Comparison of ENCODE assay signal across 18 cellular contexts in the genomic region with DNA sequence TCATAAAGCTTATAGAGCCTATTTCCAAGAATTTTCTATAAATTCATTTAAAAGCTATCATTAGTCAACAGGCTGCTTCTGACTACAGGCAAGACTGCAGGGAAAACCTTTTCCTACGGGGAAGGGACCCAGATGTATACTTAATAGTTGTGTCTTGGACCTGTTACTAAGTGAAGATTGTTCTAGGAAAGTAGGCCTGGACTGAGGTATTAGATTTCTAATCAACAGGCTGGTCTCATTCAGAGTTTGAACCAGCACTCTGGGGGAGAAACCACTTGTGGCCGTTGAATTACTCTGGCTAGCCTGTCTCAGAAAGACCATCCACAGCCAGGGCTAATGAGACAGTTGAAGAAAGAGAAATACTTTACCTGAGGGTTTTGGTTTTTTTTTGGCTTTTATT.
DNase-seq lines count a peak whose midpoint lies in the region; ATAC-seq, FAIRE-seq and TF ChIP-seq lines count a peak whose summit lies in the region.
"Had no signal": no experiment of that assay in that cellular context is flagged by ENCODE, and none has a peak within 500 bp of the region (broad histone marks: within the 10 kb centered on the region; RNA-seq: fewer than 3 reads in every experiment).

No MANE protein-coding gene starts in this region.

- H3K9me3 ChIP-seq in A549 (no peaks in the 10 kb centered on the region), Caco-2 (no peaks in the 10 kb centered on the region), hepatocyte (ENCODE audit: low read depth) (no peaks in the 10 kb centered on the region), mesenchymal stem cell (ENCODE audit: control insufficient read depth, low read length) (no peaks in the 10 kb centered on the region), heart left ventricle (no peaks in the 10 kb centered on the region)

- peaks cover 65% of the 10 kb centered on the region for H3K4me1 ChIP-seq in A549
- H3K4me1 ChIP-seq in Caco-2, result peaks cover 56% of the 10 kb centered on the region
- peaks cover 19% of the 10 kb centered on the region for H3K4me1 ChIP-seq in hepatocyte (ENCODE audit: insufficient read depth)
- H3K4me1 ChIP-seq in mesenchymal stem cell (ENCODE audit: control insufficient read depth, insufficient read depth, low read depth, low read length), result peaks cover 3% of the 10 kb centered on the region
- H3K4me1 ChIP-seq in heart left ventricle, result peaks cover 0 to 7% (median 0%) of the 10 kb centered on the region in 12 donors

- peak overlapping the region; percentile 100 for H3K27ac Mint-ChIP-seq in Caco-2 (ENCODE audit: unreplicated experiment)
- H3K27ac Mint-ChIP-seq: B cell had no signal

- H3K36me3 ChIP-seq in Caco-2 (ENCODE audit: control insufficient read depth, insufficient read depth, low read length) (peaks cover 2% of the 10 kb centered on the region; the same call in 1 of the 2 replicates), hepatocyte (replicated peaks; ENCODE audit: insufficient read depth, low read depth) (no peaks in the 10 kb centered on the region), mesenchymal stem cell (ENCODE audit: control insufficient read depth in 1 of 2, insufficient read depth in 2 of 2, low read depth in 1 of 2, low read length in 2 of 2) (peaks cover 0 to 53% of the 10 kb centered on the region in 2 experiments), heart left ventricle (peaks cover 0 to 48% (median 33%) of the 10 kb centered on the region in 9 donors)

- ATAC-seq in A549 (no peak), heart left ventricle (no peak)

- POLR2A ChIA-PET in A549 (lab: Yijun Ruan, JAX) (no interaction called here), Caco-2 (lab: Charles Lee) (no interaction called here)

- H3K79me1 ChIP-seq in mesenchymal stem cell (replicated peaks; ENCODE audit: low read length, poor library complexity, severe bottlenecking), result no peaks in the 10 kb centered on the region

- H3K79me2 ChIP-seq in hepatocyte, result no peaks in the 10 kb centered on the region

- no peak overlapping the region for H3K9ac ChIP-seq in mesenchymal stem cell (ENCODE audit: low read length)

- no peak for TF ChIP-seq CTCF in A549 (IDR thresholded peaks at IDR 0.05)
- TF ChIP-seq CTCF in Caco-2 (IDR thresholded peaks at IDR 0.05; ENCODE audit: insufficient read depth in 1 of 2, low read depth in 1 of 2, low read length in 1 of 2, severe bottlenecking in 1 of 2, unreplicated experiment in 1 of 2), result no peak
- TF ChIP-seq CTCF in hepatocyte (IDR thresholded peaks at IDR 0.05; ENCODE audit: poor library complexity), result no peak
- TF ChIP-seq CTCF in heart left ventricle (IDR thresholded peaks at IDR 0.05), result no peak

- TSS peak; percentile 92 for BruUV-seq in Caco-2 (replicated peaks; lab: Mats Ljungman, UMichigan)

- H3K27me3 Mint-ChIP-seq in Caco-2 (ENCODE audit: insufficient read depth, unreplicated experiment), result no peaks in the 10 kb centered on the region
- H3K27me3 Mint-ChIP-seq: B cell; CD4-positive, CD25-positive, alpha-beta regulatory T cell had no signal

- no peak overlapping the region for H2AFZ ChIP-seq in hepatocyte
- no peak overlapping the region for H2AFZ ChIP-seq in mesenchymal stem cell (ENCODE audit: low read depth, low read length)

- DNase-seq in A549 (ENCODE audit: low read depth in 1 of 2, low spot score in 1 of 2), result no peak
- DNase-seq in Caco-2, result no peak
- DNase-seq in hepatocyte (ENCODE audit: low spot score), result no peak
- no peak for DNase-seq in mesenchymal stem cell
- DNase-seq in stimulated activated naive CD4-positive, alpha-beta T cell treated with Interleukin-2 at 50 U/mL for 16 hours (lab: John Stamatoyannopoulos, UW), result no peak
- DNase-seq in heart left ventricle, result no peak
- no peak for DNase-seq in SW480 (ENCODE audit: low spot score)
- DNase-seq: CD4-positive, CD25-positive, alpha-beta regulatory T cell; DMS79 treated with DMSO at 0.1 percent for 48 hours; HCEC 1CT; NCI-H1417 treated with DMSO at 0.1 percent for 48 hours; NCI-H1930; NCI-H2171 treated with DMSO at 0.1 percent for 48 hours; NCI-H446 treated with DMSO at 0.1 percent for 48 hours; NK-92 treated with Interleukin-12 subunit alpha and Interleukin-12 subunit beta, amount 100 ng/mL, for 24 hours; RPMI8226; SIG-M5 had no signal

- 63% methylated on average over 2 of the region's 2 CpGs for WGBS in A549 (ENCODE audit: missing lambda C conversion rate)
- 68% methylated on average over 2 of the region's 2 CpGs for WGBS in hepatocyte (ENCODE audit: low lambda C conversion rate, missing lambda C conversion rate)
- WGBS in mesenchymal stem cell, result 97% methylated on average over 2 of the region's 2 CpGs
- WGBS in heart left ventricle, 4 donors, result 68 to 86% (median 79%) methylated on average over 2 of the region's 2 CpGs

- no peak for TF ChIP-seq RAD21 in A549 (conservative IDR thresholded peaks at IDR 0.05 in 1 of 2, IDR thresholded peaks at IDR 0.05 in 1 of 2)

- TF ChIP-seq EP300 in A549 (IDR thresholded peaks at IDR 0.05), result no peak

- H4K8ac ChIP-seq in mesenchymal stem cell (ENCODE audit: low read length), result no peak overlapping the region

- H3K27me3 ChIP-seq in Caco-2 (replicated peaks; ENCODE audit: control insufficient read depth, insufficient read depth, low read length), result no peaks in the 10 kb centered on the region
- H3K27me3 ChIP-seq in hepatocyte, result no peaks in the 10 kb centered on the region
- no peaks in the 10 kb centered on the region for H3K27me3 ChIP-seq in mesenchymal stem cell (ENCODE audit: control insufficient read depth in 1 of 2, insufficient read depth in 1 of 2, low read length in 2 of 2)
- no peaks in the 10 kb centered on the region for H3K27me3 ChIP-seq in heart left ventricle

- H2AK5ac ChIP-seq in mesenchymal stem cell (ENCODE audit: low read length, severe bottlenecking), result no peak overlapping the region

- H3K4me3 ChIP-seq in A549 (no peak overlapping the region), Caco-2 (ENCODE audit: low read depth, low read length) (no peak overlapping the region), hepatocyte (no peak overlapping the region), mesenchymal stem cell (ENCODE audit: insufficient read depth in 1 of 2, low read depth in 1 of 2, low read length in 2 of 2) (no peak overlapping the region), heart left ventricle (no peak overlapping the region)

- H3K4me3 Mint-ChIP-seq in Caco-2 (ENCODE audit: unreplicated experiment), result peak overlapping the region; percentile 67
- H3K4me3 Mint-ChIP-seq: B cell had no signal

- no peak overlapping the region for H2BK12ac ChIP-seq in mesenchymal stem cell (ENCODE audit: low read length in 2 of 2)

- H3K36me3 Mint-ChIP-seq in Caco-2 (ENCODE audit: insufficient read depth, unreplicated experiment), result peaks cover 89% of the 10 kb centered on the region

- H3K4me2 ChIP-seq in A549, result peak overlapping the region; percentile 63
- peak overlapping the region; percentile 9 for H3K4me2 ChIP-seq in hepatocyte
- H3K4me2 ChIP-seq in mesenchymal stem cell (ENCODE audit: low read length, poor library complexity, severe bottlenecking), result no peak overlapping the region

- no peaks in the 10 kb centered on the region for H3K9me3 Mint-ChIP-seq in Caco-2 (ENCODE audit: unreplicated experiment)
- H3K9me3 Mint-ChIP-seq: CD4-positive, CD25-positive, alpha-beta regulatory T cell had no signal

- intact Hi-C loops in Caco-2 (cut with micrococcal nuclease; ENCODE audit: unreplicated experiment) (loop anchor here (1.0 to 10.0 kb wide), 6 partner anchors 138 to 910 kb away; partner anchors contain the start of gene SLC38A9), heart left ventricle (cut with DNase I) (loop anchor here in 7 of 10 donors (2.0 to 10.0 kb wide), 6 partner anchors 43 to 920 kb away; no protein-coding TSS in a partner anchor)

- peaks cover 61% of the 10 kb centered on the region for H3K4me1 Mint-ChIP-seq in Caco-2 (ENCODE audit: low read depth, unreplicated experiment)
- H3K4me1 Mint-ChIP-seq: B cell had no signal

- H3K14ac ChIP-seq in mesenchymal stem cell (ENCODE audit: low read length in 2 of 2), result no peak overlapping the region

- H2BK5ac ChIP-seq in mesenchymal stem cell (ENCODE audit: low read depth, low read length, poor library complexity, severe bottlenecking), result peak overlapping the region; percentile 31

- H3K18ac ChIP-seq in mesenchymal stem cell (ENCODE audit: low read depth in 1 of 2, low read length in 2 of 2), result no peak overlapping the region

- H4K20me1 ChIP-seq in hepatocyte (ENCODE audit: insufficient read depth, poor library complexity, severe bottlenecking), result no peaks in the 10 kb centered on the region

- no peak for FAIRE-seq in A549 (lab: Jason Lieb, UNC)

- CTCF ChIA-PET in A549 (lab: Yijun Ruan, JAX), result interaction anchor here (0.8 to 8.0 kb wide), 22 partner anchors 8 to 1285 kb away, joined by 3 to 116 read pairs (median 4); partner anchors contain the start of gene GPBP1
- CTCF ChIA-PET in Caco-2 (lab: Charles Lee), result interaction anchor here (0.5 to 1.1 kb wide), 2 partner anchors 267 to 1017 kb away, joined by 3 to 4 read pairs; no protein-coding TSS in a partner anchor

- no peak overlapping the region for H3K23ac ChIP-seq in mesenchymal stem cell (ENCODE audit: low read length in 2 of 2)

- no peaks in the 10 kb centered on the region for H3K9me2 ChIP-seq in hepatocyte (replicated peaks; ENCODE audit: insufficient read depth)

- H3K27ac ChIP-seq in A549 (peak overlapping the region; percentile 87 to 93), hepatocyte (peak overlapping the region; percentile 81), mesenchymal stem cell (ENCODE audit: low read length, poor library complexity, severe bottlenecking) (no peak overlapping the region), heart left ventricle (no peak overlapping the region)

- H2BK120ac ChIP-seq in mesenchymal stem cell (ENCODE audit: low read depth, low read length), result no peak overlapping the region

- TF ChIP-seq POLR2A in A549 (IDR thresholded peaks at IDR 0.05; ENCODE audit: low read length) (no peak), heart left ventricle (IDR thresholded peaks at IDR 0.05) (no peak)

- no peak overlapping the region for H4K91ac ChIP-seq in mesenchymal stem cell (ENCODE audit: low read length)

- H3K4ac ChIP-seq in mesenchymal stem cell (ENCODE audit: low read depth in 1 of 2, low read length in 2 of 2), result no peak overlapping the region

- H2BK15ac ChIP-seq in mesenchymal stem cell (ENCODE audit: low read depth, poor library complexity, severe bottlenecking), result no peak overlapping the region

TF ChIP-seq in A549, 52 proteins besides CTCF, POLR2A, EP300 and RAD21:
- TF ChIP-seq POLR2AphosphoS2 (conservative IDR thresholded peaks at IDR 0.05; ENCODE audit: low read length) (0 out of 2 replicates have a peak, but pooled peaks have one; percentile 6), HEYL (CRISPR knock-in tag; IDR thresholded peaks at IDR 0.05) (no peak)

Comparison
In these comparisons a context has a peak if more than half of its experiments do, and no peak if none do; other contexts are left out.
1. H3K27ac ChIP-seq: peak in A549 (2 of 2) and hepatocyte (single experiment); none in mesenchymal stem cell (single experiment) and heart left ventricle (0 of 12).